11 cellular contexts compared by ENCODE assay signal in genomic region chr6:7978736-7979135, GRCh38.
A peak's percentile ranks its signal among the peaks of the same experiment; 100 is the strongest.
DNase-seq lines count a peak whose midpoint lies in the region; ATAC-seq and TF ChIP-seq lines count a peak whose summit lies in the region.
"Had no signal": no experiment of that assay in that cellular context is flagged by ENCODE, and none has a peak within 500 bp of the region (broad histone marks: within the 10 kb centered on the region; RNA-seq: fewer than 3 reads in every experiment).

No MANE protein-coding gene starts in this region.

- H3K36me3 ChIP-seq in kidney epithelial cell (ENCODE audit: control insufficient read depth, insufficient read depth, low read length) (no peaks in the 10 kb centered on the region), A673 (ENCODE audit: insufficient read depth, low read length, poor library complexity, severe bottlenecking) (no peaks in the 10 kb centered on the region)

- POLR2A ChIA-PET in A673 (lab: Charles Lee; ENCODE audit: low non-redundant PET), result no interaction called here

- ATAC-seq in GM18511 (IDR thresholded peaks at IDR 0.05; ENCODE audit: unreplicated experiment) (peak; percentile 70), HG02642 (IDR thresholded peaks at IDR 0.05; ENCODE audit: poor library complexity, unreplicated experiment) (peak; percentile 49), left colon (no peak)
- ATAC-seq: left ventricle myocardium superior, SK-N-SH treated with all-trans-retinoic acid at 6 μM for 48 hours had no signal

- intact Hi-C loops in A673 (cut with micrococcal nuclease; ENCODE audit: unreplicated experiment) (no loop called here), left colon (cut with DNase I, micrococcal nuclease) (no loop called here)

- CTCF ChIA-PET in A673 (lab: Charles Lee), result no interaction called here

- H3K4me3 ChIP-seq in kidney epithelial cell (ENCODE audit: low read depth, low read length) (no peak overlapping the region), A673 (ENCODE audit: low read depth, low read length, poor library complexity, severe bottlenecking) (no peak overlapping the region)

- no peaks in the 10 kb centered on the region for H3K4me1 ChIP-seq in A673 (ENCODE audit: insufficient read depth, low read length, poor library complexity, severe bottlenecking)

- H3K27ac ChIP-seq in A673 (ENCODE audit: low read depth, low read length, poor library complexity, severe bottlenecking), result no peak overlapping the region

- BruUV-seq in A673 (replicated peaks; lab: Mats Ljungman, UMichigan), result no TSS peak

- peaks cover 2% of the 10 kb centered on the region for H3K27me3 ChIP-seq in kidney epithelial cell (ENCODE audit: control insufficient read depth, insufficient read depth, low read length)
- H3K27me3 ChIP-seq in A673 (replicated peaks; ENCODE audit: insufficient read depth, low read depth, low read length, poor library complexity), result no peaks in the 10 kb centered on the region

- no peaks in the 10 kb centered on the region for H3K9me3 ChIP-seq in A673 (ENCODE audit: low read depth, low read length, poor library complexity, severe bottlenecking)

- TF ChIP-seq CTCF in kidney epithelial cell (IDR thresholded peaks at IDR 0.05; ENCODE audit: insufficient read depth, low read length, poor library complexity, severe bottlenecking) (no peak), A673 (conservative IDR thresholded peaks at IDR 0.05; ENCODE audit: low read depth, low read length) (no peak)

- DNase-seq in NCI-H146 treated with DMSO at 0.1 percent for 48 hours (lab: John Stamatoyannopoulos, UW; ENCODE audit: unreplicated experiment), result peak; percentile 19
- peak; percentile 64 for DNase-seq in kidney epithelial cell (ENCODE audit: low read depth)
- DNase-seq in stimulated activated naive CD4-positive, alpha-beta T cell (lab: John Stamatoyannopoulos, UW), result no peak
- DNase-seq in A673 (ENCODE audit: low spot score), result no peak
- no peak for DNase-seq in medulla oblongata (ENCODE audit: extremely low spot score)
- no peak for DNase-seq in left colon
- DNase-seq: left ventricle myocardium superior, NCI-H2081 treated with DMSO at 0.1 percent for 48 hours had no signal

Comparison
In these comparisons a context has a peak if more than half of its experiments do, and no peak if none do; other contexts are left out.
1. DNase-seq: peak in NCI-H146 treated with DMSO at 0.1 percent for 48 hours (single experiment) and kidney epithelial cell (single experiment); none in stimulated activated naive CD4-positive, alpha-beta T cell (0 of 6), A673 (single experiment), medulla oblongata (single experiment) and left colon (0 of 2).